ENCODE assay signal across 1 cellular context in genomic region chr11:93718057-93718563, GRCh38.
A peak's percentile ranks its signal among the peaks of the same experiment; 100 is the strongest.
TF ChIP-seq lines count a peak whose summit lies in the region.

No MANE protein-coding gene starts in this region.

TF ChIP-seq in K562, 482 proteins besides CTCF, POLR2A, EP300 and RAD21 (continued from another document and continues in another):
- TF ChIP-seq ZBTB11 (CRISPR knock-in tag; IDR thresholded peaks at IDR 0.05), result peak in 1 of 3 experiments; percentile 89; a peak in 2 of 6 replicates
- no peak for TF ChIP-seq ZNF280A (IDR thresholded peaks at IDR 0.05; ENCODE audit: low read depth, partially characterized antibody)
- peak; percentile 97 for TF ChIP-seq MEF2A (IDR thresholded peaks at IDR 0.05; ENCODE audit: control insufficient read depth, low read depth, low read length)
- no peak for TF ChIP-seq XRCC4 (IDR thresholded peaks at IDR 0.05; ENCODE audit: extremely low read depth, insufficient read depth, insufficient read length)
- TF ChIP-seq HEY1 (CRISPR knock-in tag; IDR thresholded peaks at IDR 0.05; ENCODE audit: borderline replicate concordance), result no peak
- peak; percentile 87 for TF ChIP-seq CREB3 (tag; conservative IDR thresholded peaks at IDR 0.05; ENCODE audit: low read depth)
- no peak for TF ChIP-seq MCM3 (IDR thresholded peaks at IDR 0.05)
- TF ChIP-seq HSF4 (CRISPR knock-in tag; IDR thresholded peaks at IDR 0.05; ENCODE audit: borderline replicate concordance), result no peak
- peak; percentile 68 for TF ChIP-seq CCNT2 (IDR thresholded peaks at IDR 0.05; ENCODE audit: borderline replicate concordance, extremely low read depth, insufficient read length, low read depth, low read length)
- TF ChIP-seq IRF2 (CRISPR knock-in tag; IDR thresholded peaks at IDR 0.05), result no peak
- peak; percentile 62; the same call in 1 of the 2 replicates for TF ChIP-seq NFRKB (IDR thresholded peaks at IDR 0.05; ENCODE audit: low read depth)
- TF ChIP-seq ZNF785 (CRISPR knock-in tag; IDR thresholded peaks at IDR 0.05), result no peak
- TF ChIP-seq UBTF (IDR thresholded peaks at IDR 0.05; ENCODE audit: borderline replicate concordance in 1 of 2, low read depth in 2 of 2, low read length in 2 of 2), result no peak
- TF ChIP-seq KDM5B (IDR thresholded peaks at IDR 0.05; ENCODE audit: insufficient replicate concordance, low read depth, low read length), result no peak
- peak in 1 of 2 experiments; percentile 85; a peak in 2 of 4 replicates for TF ChIP-seq ZNF318 (IDR thresholded peaks at IDR 0.05; ENCODE audit: borderline replicate concordance in 1 of 2, low read depth in 1 of 2)
- TF ChIP-seq ZNF699 (CRISPR knock-in tag; IDR thresholded peaks at IDR 0.05; ENCODE audit: insufficient replicate concordance), result no peak
- peak in 1 of 2 experiments; percentile 94; a peak in 2 of 4 replicates for TF ChIP-seq RCOR1 (IDR thresholded peaks at IDR 0.05; ENCODE audit: borderline replicate concordance in 1 of 2, low read depth in 2 of 2, low read length in 2 of 2)
- peak; percentile 76 to 88; a peak in 3 of 4 replicates for TF ChIP-seq ETV6 (IDR thresholded peaks at IDR 0.05; ENCODE audit: borderline replicate concordance in 1 of 2, low read depth in 2 of 2, low read length in 1 of 2)
- no peak for TF ChIP-seq ETV6 (CRISPR knock-in tag; IDR thresholded peaks at IDR 0.05; ENCODE audit: borderline replicate concordance)
- TF ChIP-seq, protein P1, sequence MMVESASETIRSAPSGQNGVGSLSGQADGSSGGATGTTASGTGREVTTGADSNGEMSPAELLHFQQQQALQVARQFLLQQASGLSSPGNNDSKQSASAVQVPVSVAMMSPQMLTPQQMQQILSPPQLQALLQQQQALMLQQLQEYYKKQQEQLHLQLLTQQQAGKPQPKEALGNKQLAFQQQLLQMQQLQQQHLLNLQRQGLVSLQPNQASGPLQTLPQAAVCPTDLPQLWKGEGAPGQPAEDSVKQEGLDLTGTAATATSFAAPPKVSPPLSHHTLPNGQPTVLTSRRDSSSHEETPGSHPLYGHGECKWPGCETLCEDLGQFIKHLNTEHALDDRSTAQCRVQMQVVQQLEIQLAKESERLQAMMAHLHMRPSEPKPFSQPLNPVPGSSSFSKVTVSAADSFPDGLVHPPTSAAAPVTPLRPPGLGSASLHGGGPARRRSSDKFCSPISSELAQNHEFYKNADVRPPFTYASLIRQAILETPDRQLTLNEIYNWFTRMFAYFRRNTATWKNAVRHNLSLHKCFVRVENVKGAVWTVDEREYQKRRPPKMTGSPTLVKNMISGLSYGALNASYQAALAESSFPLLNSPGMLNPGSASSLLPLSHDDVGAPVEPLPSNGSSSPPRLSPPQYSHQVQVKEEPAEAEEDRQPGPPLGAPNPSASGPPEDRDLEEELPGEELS (CRISPR knock-in tag; IDR thresholded peaks at IDR 0.05; ENCODE audit: borderline replicate concordance), result no peak
- TF ChIP-seq NFIX (CRISPR knock-in tag; IDR thresholded peaks at IDR 0.05; ENCODE audit: low read depth), result no peak
- TF ChIP-seq BACH1 (tag; IDR thresholded peaks at IDR 0.05), result peak; percentile 85
- no peak for TF ChIP-seq ZNF431 (CRISPR knock-in tag; IDR thresholded peaks at IDR 0.05)
- no peak for TF ChIP-seq E2F8 (IDR thresholded peaks at IDR 0.05; ENCODE audit: low read depth, partially characterized antibody)
- TF ChIP-seq E2F6 (IDR thresholded peaks at IDR 0.05; ENCODE audit: borderline replicate concordance in 1 of 2, extremely low read depth in 1 of 2, insufficient read depth in 1 of 2, insufficient read length in 1 of 2, low read depth in 1 of 2, low read length in 1 of 2, poor library complexity in 1 of 2, severe bottlenecking in 1 of 2), result no peak
- TF ChIP-seq, protein P2, sequence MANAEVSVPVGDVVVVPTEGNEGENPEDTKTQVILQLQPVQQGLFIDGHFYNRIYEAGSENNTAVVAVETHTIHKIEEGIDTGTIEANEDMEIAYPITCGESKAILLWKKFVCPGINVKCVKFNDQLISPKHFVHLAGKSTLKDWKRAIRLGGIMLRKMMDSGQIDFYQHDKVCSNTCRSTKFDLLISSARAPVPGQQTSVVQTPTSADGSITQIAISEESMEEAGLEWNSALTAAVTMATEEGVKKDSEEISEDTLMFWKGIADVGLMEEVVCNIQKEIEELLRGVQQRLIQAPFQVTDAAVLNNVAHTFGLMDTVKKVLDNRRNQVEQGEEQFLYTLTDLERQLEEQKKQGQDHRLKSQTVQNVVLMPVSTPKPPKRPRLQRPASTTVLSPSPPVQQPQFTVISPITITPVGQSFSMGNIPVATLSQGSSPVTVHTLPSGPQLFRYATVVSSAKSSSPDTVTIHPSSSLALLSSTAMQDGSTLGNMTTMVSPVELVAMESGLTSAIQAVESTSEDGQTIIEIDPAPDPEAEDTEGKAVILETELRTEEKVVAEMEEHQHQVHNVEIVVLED (CRISPR knock-in tag; IDR thresholded peaks at IDR 0.05), result no peak
- peak; percentile 81 for TF ChIP-seq BCOR (IDR thresholded peaks at IDR 0.05)
- TF ChIP-seq MAFF (IDR thresholded peaks at IDR 0.05; ENCODE audit: low read length), result no peak; the same call in 1 of the 2 replicates
